ENCODE assay signal across 1 cellular context in genomic region chr16:89826531-89827382, GRCh38.
TF ChIP-seq lines count a peak whose summit lies in the region.

No MANE protein-coding gene starts in this region.

TF ChIP-seq in HepG2, 621 proteins besides CTCF, POLR2A, EP300 and RAD21 (continued from another document):
- TF ChIP-seq HNF1A (IDR thresholded peaks at IDR 0.05; ENCODE audit: low read depth) (no peak), HNF1A (CRISPR knock-in tag; IDR thresholded peaks at IDR 0.05; ENCODE audit: borderline replicate concordance) (peak; percentile 11; the same call in 1 of the 2 replicates), EED (CRISPR knock-in tag; IDR thresholded peaks at IDR 0.05) (no peak), ZNF605 (CRISPR knock-in tag; IDR thresholded peaks at IDR 0.05) (0 out of 2 replicates have a peak, but pooled peaks have one; percentile 13), CEBPG (CRISPR knock-in tag; IDR thresholded peaks at IDR 0.05) (no peak), ZNF446 (CRISPR knock-in tag; IDR thresholded peaks at IDR 0.05) (no peak), SRY (CRISPR knock-in tag; IDR thresholded peaks at IDR 0.05) (no peak), ZNF740 (CRISPR knock-in tag; IDR thresholded peaks at IDR 0.05) (no peak), FOXP1 (IDR thresholded peaks at IDR 0.05) (no peak), FOXP1 (CRISPR knock-in tag; IDR thresholded peaks at IDR 0.05) (0 out of 2 replicates have a peak, but pooled peaks have one; percentile 12), RBM39 (IDR thresholded peaks at IDR 0.05; ENCODE audit: low read depth, low read length, poor library complexity, severe bottlenecking) (peak; percentile 3), BCLAF1 (IDR thresholded peaks at IDR 0.05) (no peak), SMC3 (IDR thresholded peaks at IDR 0.05; ENCODE audit: low read length) (no peak)
